11 cellular contexts compared by ENCODE assay signal in genomic region chr6:82227770-82228169, GRCh38. TPM values are rescaled to one million over a fixed set of nuclear protein-coding genes. Genes with fewer than 3 reads are reported as not detected.
DNase-seq lines count a peak whose midpoint lies in the region; ATAC-seq and TF ChIP-seq lines count a peak whose summit lies in the region.
"Had no signal": no experiment of that assay in that cellular context is flagged by ENCODE, and none has a peak within 500 bp of the region (broad histone marks: within the 10 kb centered on the region; RNA-seq: fewer than 3 reads in every experiment).

No MANE protein-coding gene starts in this region.

- H3K4me3 ChIP-seq in SU-DHL-6 (ENCODE audit: insufficient read depth, low read length, poor library complexity, severe bottlenecking) (no peak overlapping the region), SJCRH30 (no peak overlapping the region)

- H3F3A ChIP-seq in SU-DHL-6 (ENCODE audit: insufficient read depth) = peaks cover 3% of the 10 kb centered on the region; the same call in 1 of the 2 replicates

- H3K27me3 ChIP-seq in SU-DHL-6 (ENCODE audit: low read length) (no peaks in the 10 kb centered on the region), SJCRH30 (no peaks in the 10 kb centered on the region)

- TF ChIP-seq CTCF in SU-DHL-6 (IDR thresholded peaks at IDR 0.05; ENCODE audit: insufficient read depth, low read length, poor library complexity, severe bottlenecking) = no peak

- H3K9me2 ChIP-seq in SU-DHL-6 (replicated peaks; ENCODE audit: insufficient read depth, low read length) = no peaks in the 10 kb centered on the region

- no peaks in the 10 kb centered on the region for H3K9me3 ChIP-seq in SU-DHL-6 (ENCODE audit: insufficient read depth, low read length)
- no peaks in the 10 kb centered on the region for H3K9me3 ChIP-seq in SJCRH30 (replicated peaks)

- H3K36me3 ChIP-seq in SU-DHL-6 (ENCODE audit: low read length) (peaks cover 32% of the 10 kb centered on the region; the same call in 1 of the 2 replicates), SJCRH30 (peaks cover 61% of the 10 kb centered on the region)

- ATAC-seq in GM18517 (IDR thresholded peaks at IDR 0.05; ENCODE audit: unreplicated experiment) (peak; percentile 99), GM21367 (IDR thresholded peaks at IDR 0.05; ENCODE audit: unreplicated experiment) (peak; percentile 93), HG03095 (IDR thresholded peaks at IDR 0.05; ENCODE audit: unreplicated experiment) (peak; percentile 89), esophagus mucosa (no peak)

- no peaks in the 10 kb centered on the region for H3K4me1 ChIP-seq in SJCRH30

- H3K27ac ChIP-seq in SU-DHL-6 (ENCODE audit: low read depth, low read length) (peak overlapping the region; percentile 54), SJCRH30 (no peak overlapping the region)

- no peak overlapping the region for H3K9ac ChIP-seq in SU-DHL-6 (ENCODE audit: low read length)

- DNase-seq in effector CD8-positive, alpha-beta T cell (lab: John Stamatoyannopoulos, UW) = no peak
- DNase-seq in SJCRH30 = no peak
- no peak for DNase-seq in NCI-H524 treated with DMSO at 0.1 percent for 48 hours (lab: John Stamatoyannopoulos, UW)
- DNase-seq: DMS 273 treated with DMSO at 0.1 percent for 48 hours, NCI-H1436 treated with DMSO at 0.1 percent for 48 hours, small intestine had no signal

- peak overlapping the region; percentile 41 for H3K4me2 ChIP-seq in SU-DHL-6 (ENCODE audit: low read depth, low read length, poor library complexity, severe bottlenecking)

- H4K20me1 ChIP-seq in SU-DHL-6 (ENCODE audit: low read depth, low read length) = no peaks in the 10 kb centered on the region

- no peaks in the 10 kb centered on the region for H3K79me2 ChIP-seq in SU-DHL-6 (ENCODE audit: insufficient read depth, low read length)

- no peak overlapping the region for H2AFZ ChIP-seq in SU-DHL-6 (ENCODE audit: low read depth, low read length, severe bottlenecking)

RNA-seq across cellular contexts. Expression of gene IBTK, which starts 19.8 kb away (rescaled TPM):
- 26.7 and 31.5 TPM in 2 replicates for total RNA-seq in SJCRH30 (2014; rRNA removed; shearing (Covaris generic))
- 25.2 TPM for total RNA-seq in esophagus mucosa
